Comparison of ENCODE assay signal across 8 cellular contexts in the genomic region with DNA sequence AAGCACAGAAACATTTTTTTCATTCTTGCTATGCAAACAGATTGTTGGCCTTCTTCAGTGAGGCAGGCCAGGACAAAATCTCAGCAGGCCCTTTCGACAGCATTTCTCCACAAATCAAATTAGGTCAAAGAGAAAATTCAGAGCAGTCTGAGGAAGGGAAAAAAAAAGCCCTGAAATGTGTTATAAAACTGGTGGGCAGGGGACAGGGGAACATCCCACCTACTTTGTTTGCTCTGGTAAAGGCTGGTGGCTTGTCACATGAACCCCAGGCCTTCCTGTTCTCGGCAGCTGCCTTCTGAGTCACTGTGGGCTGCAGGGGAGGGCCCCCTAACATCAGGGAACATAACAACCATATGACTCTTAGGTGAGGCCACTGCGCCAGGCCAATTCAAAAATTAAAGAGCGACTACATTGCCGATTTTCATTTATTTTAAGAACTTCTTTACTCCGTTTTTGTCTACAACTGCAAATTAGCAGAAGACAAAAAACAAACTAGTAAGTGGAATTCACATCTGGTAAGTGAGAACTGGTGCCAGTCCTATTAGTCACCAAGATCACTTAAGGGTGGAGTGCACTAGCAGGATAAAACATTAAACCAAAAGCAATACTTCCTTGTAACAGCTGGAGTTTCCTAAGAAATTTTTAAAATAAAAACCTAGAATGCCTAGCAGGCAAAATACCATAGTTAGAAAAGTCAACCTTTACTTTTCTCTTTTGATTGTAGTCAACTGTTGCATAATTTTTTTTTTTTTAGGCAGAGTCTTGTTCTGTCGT. TPM values are rescaled to one million over a fixed set of nuclear protein-coding genes. Genes with fewer than 3 reads are reported as not detected.
A peak's percentile ranks its signal among the peaks of the same experiment; 100 is the strongest.
DNase-seq lines count a peak whose midpoint lies in the region; ATAC-seq and TF ChIP-seq lines count a peak whose summit lies in the region.

No MANE protein-coding gene starts in this region.

- no peak for TF ChIP-seq CTCF in progenitor cell of endocrine pancreas (IDR thresholded peaks at IDR 0.05; ENCODE audit: unreplicated experiment)
- no peak for TF ChIP-seq CTCF in transverse colon (IDR thresholded peaks at IDR 0.05)

- no peaks in the 10 kb centered on the region for H3K9me3 ChIP-seq in SJCRH30 (replicated peaks)
- H3K9me3 ChIP-seq in transverse colon: no peaks in the 10 kb centered on the region

- H3K36me3 ChIP-seq in SJCRH30: no peaks in the 10 kb centered on the region
- no peaks in the 10 kb centered on the region for H3K36me3 ChIP-seq in transverse colon

- H3K4me1 Mint-ChIP-seq in activated naive CD4-positive, alpha-beta T cell treated with anti-CD3 and anti-CD28 coated beads, Interleukin-2, amount 10 ng/mL, durations not matched to agents 7 days and 5 days: peaks cover 24% of the 10 kb centered on the region
- peaks cover 7% of the 10 kb centered on the region for H3K4me1 Mint-ChIP-seq in progenitor cell of endocrine pancreas (ENCODE audit: low read depth)

- H3K4me3 Mint-ChIP-seq in activated naive CD4-positive, alpha-beta T cell treated with anti-CD3 and anti-CD28 coated beads, Interleukin-2, amount 10 ng/mL, durations not matched to agents 7 days and 5 days: peak overlapping the region; percentile 16
- no peak overlapping the region for H3K4me3 Mint-ChIP-seq in progenitor cell of endocrine pancreas (ENCODE audit: low read depth)

- peak overlapping the region; percentile 97 for H3K27ac Mint-ChIP-seq in activated naive CD4-positive, alpha-beta T cell treated with anti-CD3 and anti-CD28 coated beads, Interleukin-2, amount 10 ng/mL, durations not matched to agents 7 days and 5 days
- peak overlapping the region; percentile 81 for H3K27ac Mint-ChIP-seq in progenitor cell of endocrine pancreas

- H3K4me1 ChIP-seq in SJCRH30 (peaks cover 7% of the 10 kb centered on the region), transverse colon (peaks cover 16 to 58% (median 40%) of the 10 kb centered on the region in 4 donors)

- peak overlapping the region; percentile 2; the same call in 1 of the 2 replicates for H3K4me3 ChIP-seq in SJCRH30
- H3K4me3 ChIP-seq in transverse colon: no peak overlapping the region

- H3K27ac ChIP-seq in SJCRH30 (peak overlapping the region; percentile 76), transverse colon (peak overlapping the region; percentile 86 to 94 (median 89))

- peak; percentile 17 for DNase-seq in NCI-H146 (lab: John Stamatoyannopoulos, UW)
- DNase-seq in NCI-H146 treated with DMSO at 0.1 percent for 48 hours (lab: John Stamatoyannopoulos, UW; ENCODE audit: unreplicated experiment): no peak
- peak; percentile 74 to 80 for DNase-seq in SJCRH30
- DNase-seq in activated naive CD4-positive, alpha-beta T cell treated with anti-CD3 and anti-CD28 coated beads, Interleukin-2, amount 10 ng/mL, durations not matched to agents 7 days and 5 days: peak; percentile 81
- peak; percentile 75 for DNase-seq in glomerular endothelial cell (ENCODE audit: extremely low read depth, low read depth, low spot score)
- no peak for DNase-seq in progenitor cell of endocrine pancreas (ENCODE audit: low spot score, unreplicated experiment)
- DNase-seq in transverse colon: peak; percentile 80

- in situ Hi-C loops in transverse colon (cut with MboI; ENCODE audit: low pct_ligation_motif_present in 1 of 4, low pct_unique_long_range_greater_than_20kb in 1 of 4, low sequenced_read_pairs in 3 of 4): loop anchor here in 1 of 4 donors (25.0 kb wide), 3 partner anchors 97 to 203 kb away; a partner anchor contains a TSS

- 3 to 5% methylated on average over 7 of the region's 7 CpGs for WGBS in transverse colon (ENCODE audit: low coverage in 1 of 2), 2 donors

- no peaks in the 10 kb centered on the region for H3K9me3 Mint-ChIP-seq in activated naive CD4-positive, alpha-beta T cell treated with anti-CD3 and anti-CD28 coated beads, Interleukin-2, amount 10 ng/mL, durations not matched to agents 7 days and 5 days
- H3K9me3 Mint-ChIP-seq in progenitor cell of endocrine pancreas (ENCODE audit: low read depth): no peaks in the 10 kb centered on the region

- H3K27me3 Mint-ChIP-seq in activated naive CD4-positive, alpha-beta T cell treated with anti-CD3 and anti-CD28 coated beads, Interleukin-2, amount 10 ng/mL, durations not matched to agents 7 days and 5 days: no peaks in the 10 kb centered on the region
- no peaks in the 10 kb centered on the region for H3K27me3 Mint-ChIP-seq in progenitor cell of endocrine pancreas

- TF ChIP-seq EP300 in transverse colon (IDR thresholded peaks at IDR 0.05; ENCODE audit: low read depth): no peak

- peak; percentile 100 for ATAC-seq in HG03095 (IDR thresholded peaks at IDR 0.05; ENCODE audit: unreplicated experiment)

- no peak for TF ChIP-seq POLR2A in transverse colon (IDR thresholded peaks at IDR 0.05)

- intact Hi-C loops in transverse colon (cut with DNase I; ENCODE audit: low total_unique reads): no loop called here

- peaks cover 2% of the 10 kb centered on the region for H3K36me3 Mint-ChIP-seq in activated naive CD4-positive, alpha-beta T cell treated with anti-CD3 and anti-CD28 coated beads, Interleukin-2, amount 10 ng/mL, durations not matched to agents 7 days and 5 days
- peaks cover 2% of the 10 kb centered on the region for H3K36me3 Mint-ChIP-seq in progenitor cell of endocrine pancreas (ENCODE audit: insufficient read depth)

- CTCF ChIA-PET in activated naive CD4-positive, alpha-beta T cell treated with anti-CD3 and anti-CD28 coated beads, Interleukin-2, amount 10 ng/mL, durations not matched to agents 7 days and 5 days (lab: Charles Lee): interaction anchor here (0.8 to 2.0 kb wide), 4 partner anchors 10 to 273 kb away, joined by 3 to 12 read pairs (median 4); a partner anchor contains a TSS

- H3K27me3 ChIP-seq in SJCRH30 (no peaks in the 10 kb centered on the region), transverse colon (no peaks in the 10 kb centered on the region)

RNA-seq across cellular contexts. Expression of a gene that starts 46.2 kb away (rescaled TPM):
- total RNA-seq in SJCRH30 (2014; rRNA removed; shearing (Covaris generic)): 16.5 and 17.4 TPM in 2 replicates
- total RNA-seq in glomerular endothelial cell (53.7 and 59.5 TPM in 2 replicates), progenitor cell of endocrine pancreas (57.3 and 60.4 TPM in 2 replicates), transverse colon (100 to 1,000 TPM; 101 to 143 (median 110) TPM)

RNA-seq across cellular contexts. Expression of a gene that starts 57.0 kb away (rescaled TPM):
- 27.1 and 30.7 TPM in 2 replicates for total RNA-seq in SJCRH30 (2014; rRNA removed; shearing (Covaris generic))
- 61.4 and 106 TPM in 2 replicates for total RNA-seq in glomerular endothelial cell
- 98.1 and 99.5 TPM in 2 replicates for total RNA-seq in progenitor cell of endocrine pancreas
- total RNA-seq in transverse colon: 100 to 1,000 TPM in 1 of 4 donors, 10 to 100 TPM in 3; 34.0 to 150 (median 76.1) TPM

Comparison
In these comparisons a context has a peak if more than half of its experiments do, and no peak if none do; other contexts are left out.
1. DNase-seq: peak in NCI-H146 (single experiment), SJCRH30 (2 of 2), activated naive CD4-positive, alpha-beta T cell treated with anti-CD3 and anti-CD28 coated beads, Interleukin-2, amount 10 ng/mL, durations not matched to agents 7 days and 5 days (single experiment), glomerular endothelial cell (single experiment) and transverse colon (single experiment); none in NCI-H146 treated with DMSO at 0.1 percent for 48 hours (single experiment) and progenitor cell of endocrine pancreas (single experiment).